ENCODE assay signal across 19 cellular contexts in genomic region chr6:89555751-89556150, GRCh38.
"Had no signal": no experiment of that assay in that cellular context is flagged by ENCODE, and none has a peak within 500 bp of the region (broad histone marks: within the 10 kb centered on the region; RNA-seq: fewer than 3 reads in every experiment).

No MANE protein-coding gene starts in this region.

- H3K4me1 ChIP-seq: lower lobe of right lung, prostate gland, right lobe of liver, vagina had no signal

- H3K27me3 ChIP-seq: ascending aorta, cardiac muscle cell, right lobe of liver, tibial artery, vagina had no signal

- ATAC-seq: activated CD8-positive, alpha-beta T cell treated with anti-CD3 and anti-CD28 coated beads, Interleukin-2, amount 10 ng/mL, durations not matched to agents 7 days and 5 days; lower lobe of right lung; naive thymus-derived CD4-positive, alpha-beta T cell; right lobe of liver; stimulated activated memory B cell treated with anti-CD40 and anti-IgM and Interleukin-4, amounts not matched to agents 10 μg/mL and 1 μg/mL and 100 μg/mL, for 72 hours had no signal

- DNase-seq: activated CD4-positive, alpha-beta T cell treated with anti-CD3 and anti-CD28 coated beads for 48 hours; activated CD8-positive, alpha-beta memory T cell treated with anti-CD3 and anti-CD28 coated beads, Interleukin-2, amount 50 U/mL, for 48 hours; activated CD8-positive, alpha-beta T cell treated with anti-CD3 and anti-CD28 coated beads, Interleukin-2, amount 10 ng/mL, durations not matched to agents 7 days and 5 days; effector memory CD4-positive, alpha-beta T cell; erythroblast; hippocampal formation; immature natural killer cell; lower lobe of right lung; naive thymus-derived CD4-positive, alpha-beta T cell; occipital lobe; right lobe of liver; stimulated activated CD4-positive, alpha-beta T cell treated with anti-CD3 and anti-CD28 coated beads, Interleukin-1b, Interleukin-23, amount 100 ng/mL, for 48 hours; tibial artery had no signal

- H3K9me3 ChIP-seq: ascending aorta, lower lobe of right lung, prostate gland, right lobe of liver, vagina had no signal

- H3K27ac ChIP-seq: ascending aorta, cardiac muscle cell, coronary artery, lower lobe of right lung, prostate gland, right lobe of liver, tibial artery, vagina had no signal

- H3K4me3 ChIP-seq: ascending aorta, cardiac muscle cell, coronary artery, lower lobe of right lung, prostate gland, right lobe of liver, tibial artery, vagina had no signal

- H3K36me3 ChIP-seq: ascending aorta, cardiac muscle cell, lower lobe of right lung, prostate gland, right lobe of liver, tibial artery, vagina had no signal
